18 cellular contexts compared by ENCODE assay signal in the genomic region with DNA sequence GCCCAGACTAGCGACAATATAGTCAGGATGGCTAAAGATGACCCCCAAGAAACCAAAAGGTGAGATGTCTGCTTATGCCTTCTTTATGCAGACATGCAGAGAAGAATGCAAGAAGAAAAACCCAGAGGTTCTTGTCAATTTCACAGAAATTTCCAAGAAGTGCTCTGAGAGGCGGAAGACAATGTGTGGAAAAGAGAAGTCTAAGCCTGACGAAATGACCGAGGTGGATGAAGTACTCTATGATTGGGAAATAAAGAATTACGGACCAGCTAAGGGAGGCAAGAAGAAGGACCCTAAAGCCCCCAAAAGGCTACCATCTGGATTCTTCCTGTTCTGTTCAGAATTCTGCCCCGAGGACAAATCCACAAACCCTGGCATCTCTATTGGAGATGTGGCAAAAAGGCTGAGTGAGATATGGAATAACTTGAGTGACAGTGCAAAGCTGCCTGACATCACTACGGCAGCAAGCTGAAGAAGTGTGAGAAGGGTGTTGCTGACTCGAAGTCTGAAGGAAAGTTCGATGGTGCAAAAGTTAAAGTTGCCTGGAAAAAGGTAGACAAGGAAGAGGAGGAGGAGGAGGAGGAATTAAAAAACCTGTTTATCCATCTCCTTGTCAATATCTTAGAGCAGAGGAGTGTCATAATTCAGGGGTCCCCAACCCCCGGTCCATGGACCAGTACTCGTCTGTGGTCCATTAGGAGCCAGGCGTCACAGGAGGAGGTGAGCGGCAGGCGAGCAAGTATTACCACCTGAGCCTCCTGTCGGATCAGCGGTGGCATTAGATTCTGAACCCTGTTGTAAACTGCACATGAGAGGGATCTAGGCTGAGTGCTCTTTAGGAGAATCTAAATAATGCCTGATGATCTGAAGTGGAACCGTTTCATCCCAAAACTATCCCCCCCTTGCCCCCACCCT. TPM values are rescaled to one million over a fixed set of nuclear protein-coding genes. Genes with fewer than 3 reads are reported as not detected.
DNase-seq lines count a peak whose midpoint lies in the region; ATAC-seq, FAIRE-seq and TF ChIP-seq lines count a peak whose summit lies in the region.
"Had no signal": no experiment of that assay in that cellular context is flagged by ENCODE, and none has a peak within 500 bp of the region (broad histone marks: within the 10 kb centered on the region; RNA-seq: fewer than 3 reads in every experiment).

No MANE protein-coding gene starts in this region.

- no peak overlapping the region for H3K27ac ChIP-seq in GM12878 (ENCODE audit: control insufficient read depth, insufficient read depth)
- H3K27ac ChIP-seq: suprapubic skin had no signal

- no peaks in the 10 kb centered on the region for H3K9me3 ChIP-seq in GM12878 (replicated peaks; ENCODE audit: control insufficient read depth, insufficient read depth, low read length)
- H3K9me3 ChIP-seq: suprapubic skin had no signal

- RAD21 ChIA-PET in GM12878 (lab: Charles Lee; ENCODE audit: unreplicated experiment) = interaction anchor here (1.8 kb wide), 1 partner anchor 66 kb away, joined by 19 read pairs; a partner anchor contains a TSS

- FAIRE-seq in GM12878 (lab: Jason Lieb, UNC) = no peak
- FAIRE-seq: H54 had no signal

- DNase-seq in activated T-cell treated with anti-CD3 and anti-CD28 coated beads, Interleukin-2, amount 50 U/mL, for 4 hours = no peak
- no peak for DNase-seq in activated T-cell treated with anti-CD3 and anti-CD28 coated beads for 4 hours
- peak; percentile 45 for DNase-seq in MV-4-11 (lab: John Stamatoyannopoulos, UW)
- no peak for DNase-seq in GM12878 (ENCODE audit: low read depth, low spot score)
- peak; percentile 63 for DNase-seq in osteocyte (ENCODE audit: extremely low spot score, unreplicated experiment)
- no peak for DNase-seq in dedifferentiated amniotic fluid mesenchymal stem cell (ENCODE audit: extremely low spot score)
- no peak for DNase-seq in HuH-7.5 (ENCODE audit: low spot score)
- no peak for DNase-seq in hypothalamus (lab: John Stamatoyannopoulos, UW)
- DNase-seq: activated CD4-positive, alpha-beta T cell treated with anti-CD3 and anti-CD28 coated beads for 4 hours; activated naive CD4-positive, alpha-beta T cell treated with anti-CD3 and anti-CD28 coated beads for 36 hours; central memory CD4-positive, alpha-beta T cell; IMR-90; midbrain; NCI-H1436; posterior cingulate gyrus had no signal

- no peaks in the 10 kb centered on the region for H3K79me2 ChIP-seq in GM12878 (ENCODE audit: control insufficient read depth, insufficient read depth, low read length)

- CTCF ChIA-PET in GM12878 (lab: Yijun Ruan, JAX) = interaction anchor here (1.2 to 6.6 kb wide), 3 partner anchors 12 to 47 kb away, joined by 3 to 210 read pairs (median 96); no protein-coding TSS in a partner anchor

- no peak overlapping the region for H3K4me2 ChIP-seq in GM12878 (ENCODE audit: control insufficient read depth, insufficient read depth)

- ATAC-seq in activated T-cell treated with anti-CD3 and anti-CD28 coated beads, Interleukin-2, amount 50 U/mL, for 4 hours = no peak
- no peak for ATAC-seq in GM12878
- ATAC-seq: Panc1 had no signal

- H3K27me3 ChIP-seq in GM12878 (replicated peaks in 1 of 2; ENCODE audit: control insufficient read depth in 2 of 2, insufficient read depth in 2 of 2, low read length in 1 of 2) = no peaks in the 10 kb centered on the region

- BruUV-seq in GM12878 (replicated peaks; lab: Mats Ljungman, UMichigan) = no TSS peak

- peaks cover 2% of the 10 kb centered on the region for H3K27me3 Mint-ChIP-seq in activated T-cell treated with anti-CD3 and anti-CD28 coated beads, Interleukin-2, amount 50 U/mL, for 4 hours (ENCODE audit: low read depth)
- H3K27me3 Mint-ChIP-seq in osteocyte (ENCODE audit: unreplicated experiment) = peaks cover 28% of the 10 kb centered on the region

- H3K9ac ChIP-seq in GM12878 (ENCODE audit: control insufficient read depth, insufficient read depth, low read length) = no peak overlapping the region

- peaks cover 44% of the 10 kb centered on the region for H3K4me1 Mint-ChIP-seq in activated T-cell treated with anti-CD3 and anti-CD28 coated beads, Interleukin-2, amount 50 U/mL, for 4 hours (ENCODE audit: low read depth)
- no peaks in the 10 kb centered on the region for H3K4me1 Mint-ChIP-seq in osteocyte (ENCODE audit: unreplicated experiment)

- no peaks in the 10 kb centered on the region for H4K20me1 ChIP-seq in GM12878 (ENCODE audit: control insufficient read depth, insufficient read depth)

- no peak for TF ChIP-seq EP300 in GM12878 (IDR thresholded peaks at IDR 0.05; ENCODE audit: borderline replicate concordance in 1 of 2, control insufficient read depth in 1 of 2, low read depth in 2 of 2, low read length in 2 of 2)

- H3K27ac Mint-ChIP-seq in osteocyte (ENCODE audit: unreplicated experiment) = no peak overlapping the region

- H3K36me3 ChIP-seq in GM12878 (ENCODE audit: control insufficient read depth in 2 of 2, insufficient read depth in 2 of 2, low read length in 1 of 2) = no peaks in the 10 kb centered on the region
- H3K36me3 ChIP-seq: suprapubic skin had no signal

- no peak overlapping the region for H3K4me3 ChIP-seq in GM12878
- H3K4me3 ChIP-seq: suprapubic skin had no signal

- in situ Hi-C loops in GM12878 (cut with MboI) = loop anchor here (5.0 kb wide), 1 partner anchor 39 kb away; no protein-coding TSS in a partner anchor

- intact Hi-C loops in GM12878 (cut with micrococcal nuclease; ENCODE audit: unreplicated experiment) = loop anchor here (5.0 to 10.0 kb wide), 2 partner anchors 134 to 259 kb away; a partner anchor contains a TSS

- TF ChIP-seq CTCF in GM12878 (IDR thresholded peaks at IDR 0.05 in 2 of 3, conservative IDR thresholded peaks at IDR 0.05 in 1 of 3; ENCODE audit: control insufficient read depth in 2 of 3, extremely low read depth in 1 of 3, insufficient read depth in 1 of 3, low read depth in 3 of 3, low read length in 3 of 3) (no peak), osteocyte (IDR thresholded peaks at IDR 0.05) (no peak)

- no peaks in the 10 kb centered on the region for H3K9me3 Mint-ChIP-seq in activated T-cell treated with anti-CD3 and anti-CD28 coated beads, Interleukin-2, amount 50 U/mL, for 4 hours
- peaks cover 3% of the 10 kb centered on the region for H3K9me3 Mint-ChIP-seq in osteocyte (ENCODE audit: unreplicated experiment)

- SMC1A ChIA-PET in GM12878 (lab: Charles Lee; ENCODE audit: uncharacterized antibody, unreplicated experiment) = interaction anchor here (2.0 to 8.5 kb wide), 4 partner anchors 13 to 132 kb away, joined by 6 to 126 read pairs (median 31); a partner anchor contains a TSS

- H3K36me3 Mint-ChIP-seq in activated T-cell treated with anti-CD3 and anti-CD28 coated beads, Interleukin-2, amount 50 U/mL, for 4 hours (ENCODE audit: insufficient read depth) = no peaks in the 10 kb centered on the region
- H3K36me3 Mint-ChIP-seq in osteocyte (ENCODE audit: unreplicated experiment) = no peaks in the 10 kb centered on the region

- POLR2A ChIA-PET in GM12878 (lab: Charles Lee) = interaction anchor here (3.6 kb wide), 1 partner anchor 7 kb away, joined by 32 read pairs; no protein-coding TSS in a partner anchor

- H3K4me3 Mint-ChIP-seq in activated T-cell treated with anti-CD3 and anti-CD28 coated beads, Interleukin-2, amount 50 U/mL, for 4 hours = peak overlapping the region; percentile 19
- H3K4me3 Mint-ChIP-seq in osteocyte (ENCODE audit: unreplicated experiment) = no peak overlapping the region
- H3K4me3 Mint-ChIP-seq: activated naive CD4-positive, alpha-beta T cell treated with anti-CD3 and anti-CD28 coated beads for 36 hours had no signal

- H3K4me1 ChIP-seq in GM12878 (ENCODE audit: control insufficient read depth, insufficient read depth, low read length) = peaks cover 31% of the 10 kb centered on the region

- no peak for TF ChIP-seq POLR2A in GM12878 (IDR thresholded peaks at IDR 0.05; ENCODE audit: low read depth, low read length)

- no peak overlapping the region for H2AFZ ChIP-seq in GM12878 (ENCODE audit: control insufficient read depth, low read depth, low read length)

- TF ChIP-seq RAD21 in GM12878 (IDR thresholded peaks at IDR 0.05; ENCODE audit: insufficient read depth, low read depth, low read length) = no peak

- 80% methylated on average over 17 of the region's 17 CpGs for WGBS in GM12878 (ENCODE audit: insufficient coverage, insufficient replicate concordance, low lambda C conversion rate, missing lambda C conversion rate)

TF ChIP-seq in GM12878, 131 proteins besides CTCF, POLR2A, EP300 and RAD21 (continues in another document):
- no peak for TF ChIP-seq TCF3 (IDR thresholded peaks at IDR 0.05; ENCODE audit: borderline replicate concordance, insufficient read depth, low read depth, low read length)
- TF ChIP-seq, protein P1, sequence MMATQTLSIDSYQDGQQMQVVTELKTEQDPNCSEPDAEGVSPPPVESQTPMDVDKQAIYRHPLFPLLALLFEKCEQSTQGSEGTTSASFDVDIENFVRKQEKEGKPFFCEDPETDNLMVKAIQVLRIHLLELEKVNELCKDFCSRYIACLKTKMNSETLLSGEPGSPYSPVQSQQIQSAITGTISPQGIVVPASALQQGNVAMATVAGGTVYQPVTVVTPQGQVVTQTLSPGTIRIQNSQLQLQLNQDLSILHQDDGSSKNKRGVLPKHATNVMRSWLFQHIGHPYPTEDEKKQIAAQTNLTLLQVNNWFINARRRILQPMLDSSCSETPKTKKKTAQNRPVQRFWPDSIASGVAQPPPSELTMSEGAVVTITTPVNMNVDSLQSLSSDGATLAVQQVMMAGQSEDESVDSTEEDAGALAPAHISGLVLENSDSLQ (IDR thresholded peaks at IDR 0.05) = 0 out of 2 replicates have a peak, but pooled peaks have one; percentile 40

RNA-seq across cellular contexts. Expression of a gene that starts 25.1 kb away (rescaled TPM):
- 10 to 100 TPM in 1 of 3 donors, 1 to 10 TPM in 2; 3.6 to 11.9 (median 6.7) TPM for total RNA-seq in activated T-cell treated with anti-CD3 and anti-CD28 coated beads, Interleukin-2, amount 50 U/mL, for 4 hours
- total RNA-seq in GM12878 (2013; cell fraction: nucleolus; rRNA removed) = 1.2 TPM in 1 of 2 replicates, not detected in the other
- total RNA-seq in GM12878 (2014; rRNA removed) (0.16 and 0.56 TPM in 2 replicates), GM12878 (2014; rRNA removed; fragmentation: Illumina TruSeq; extraction: Trizol) (0.32 and 0.72 TPM in 2 replicates), GM12878 (2021) (1.8 and 2.0 TPM in 2 replicates), osteocyte (4.6 and 4.8 TPM in 2 replicates)
- 0.55 TPM for polyA plus RNA-seq in GM12878 (2011; ENCODE audit: low read depth)
- polyA plus RNA-seq in GM12878 (2011; rRNA removed) (0.07 and 0.17 TPM in 2 replicates), GM12878 (2014; fragmentation: Illumina TruSeq; extraction: Trizol) (0.54 and 1.7 TPM in 2 replicates), GM12878 (2014; fragmentation: Nextera tagmentation; extraction: Ambion mirVana) (under 1 TPM; 0.16 to 0.23 TPM), GM12878 (2014; rRNA removed) (1.6 and 3.9 TPM in 2 replicates), GM12878 (2016; fragmentation: Nextera tagmentation; extraction: Ambion mirVana) (1 to 10 TPM in 1 of 2 experiments, under 1 TPM in 1; 0.79 to 1.8 TPM)
- 0.15 TPM in 2 replicates for polyA plus RNA-seq in GM12878 (2011; cell fraction: cytosol; rRNA removed)
- 0.47 and 1.1 TPM in 2 replicates for polyA plus RNA-seq in GM12878 (2011; cell fraction: nucleus; rRNA removed)
- polyA plus RNA-seq in GM12878 (2012) = 1.6 TPM in 2 replicates
- polyA minus RNA-seq in GM12878 (2011; rRNA and poly(A)+ RNA removed) = 0.44 and 0.72 TPM in 2 replicates
- 0.83 TPM in 1 of 2 replicates, not detected in the other for polyA minus RNA-seq in GM12878 (2011; cell fraction: cytosol; rRNA and poly(A)+ RNA removed)
- 0.10 TPM in 1 of 2 replicates, not detected in the other for polyA minus RNA-seq in GM12878 (2011; cell fraction: nucleus; rRNA and poly(A)+ RNA removed)

Comparison
In these comparisons a context has a peak if more than half of its experiments do, and no peak if none do; other contexts are left out.
1. DNase-seq: peak in MV-4-11 (single experiment) and osteocyte (single experiment); none in activated T-cell treated with anti-CD3 and anti-CD28 coated beads, Interleukin-2, amount 50 U/mL, for 4 hours (single experiment), activated T-cell treated with anti-CD3 and anti-CD28 coated beads for 4 hours (single experiment), GM12878 (single experiment), dedifferentiated amniotic fluid mesenchymal stem cell (single experiment), HuH-7.5 (single experiment) and hypothalamus (0 of 51).